13 cellular contexts compared by ENCODE assay signal in genomic region chr2:190938761-190939335, GRCh38. TPM values are rescaled to one million over a fixed set of nuclear protein-coding genes. Genes with fewer than 3 reads are reported as not detected.
A peak's percentile ranks its signal among the peaks of the same experiment; 100 is the strongest.
DNase-seq lines count a peak whose midpoint lies in the region; ATAC-seq, FAIRE-seq and TF ChIP-seq lines count a peak whose summit lies in the region.
"Had no signal": no experiment of that assay in that cellular context is flagged by ENCODE, and none has a peak within 500 bp of the region (broad histone marks: within the 10 kb centered on the region; RNA-seq: fewer than 3 reads in every experiment).

No MANE protein-coding gene starts in this region.

- no peak for TF ChIP-seq CTCF in left ventricle myocardium inferior (IDR thresholded peaks at IDR 0.05; ENCODE audit: borderline replicate concordance)
- no peak for TF ChIP-seq CTCF in kidney (IDR thresholded peaks at IDR 0.05; ENCODE audit: borderline replicate concordance, extremely low read depth, insufficient read depth)
- no peak for TF ChIP-seq CTCF in upper lobe of right lung (IDR thresholded peaks at IDR 0.05)
- TF ChIP-seq CTCF in sigmoid colon (IDR thresholded peaks at IDR 0.05), result no peak

- H3K27ac ChIP-seq in left ventricle myocardium inferior (replicated peaks) (peak overlapping the region; percentile 22), right cardiac atrium (ENCODE audit: low read length) (no peak overlapping the region), kidney (ENCODE audit: low read depth in 2 of 2, low read length in 2 of 2) (peak overlapping the region in 1 of 2 donors; percentile 27), upper lobe of right lung (peak overlapping the region; percentile 6), sigmoid colon (no peak overlapping the region)

- TF ChIP-seq EP300 in sigmoid colon (IDR thresholded peaks at IDR 0.05), result no peak

- 6% methylated on average over 1 of the region's 1 CpG for WGBS in right cardiac atrium
- 36 to 60% methylated on average over 1 of the region's 1 CpG for WGBS in sigmoid colon, 2 donors

- no peak overlapping the region for H3K4me3 Mint-ChIP-seq in activated naive CD8-positive, alpha-beta T cell treated with anti-CD3 and anti-CD28 coated beads for 36 hours
- H3K4me3 Mint-ChIP-seq: activated T-helper 17 cell treated with anti-CD3 and anti-CD28 coated beads, Interleukin-2, amount 50 U/mL, for 72 hours; neural crest cell had no signal

- peak; percentile 73 for FAIRE-seq in kidney (lab: Jason Lieb, UNC)

- H3K36me3 ChIP-seq in left ventricle myocardium inferior (no peaks in the 10 kb centered on the region), kidney (ENCODE audit: control insufficient read depth in 1 of 2, insufficient read depth in 2 of 2, low read length in 2 of 2) (no peaks in the 10 kb centered on the region), upper lobe of right lung (peaks cover 2% of the 10 kb centered on the region), sigmoid colon (peaks cover 0 to 7% (median 0%) of the 10 kb centered on the region in 4 donors)

- DNase-seq in left ventricle myocardium inferior (no peak), right cardiac atrium (no peak), kidney (no peak), upper lobe of right lung (no peak), GM19240 (ENCODE audit: insufficient read length, low spot score) (no peak), NCI-H2227 treated with DMSO at 0.1 percent for 48 hours (lab: John Stamatoyannopoulos, UW) (no peak), sigmoid colon (no peak)
- no peak for DNase-seq in activated naive CD8-positive, alpha-beta T cell treated with anti-CD3 and anti-CD28 coated beads for 36 hours
- DNase-seq: aorta, NCI-H2107 had no signal

- peaks cover 30% of the 10 kb centered on the region for H3K4me1 ChIP-seq in left ventricle myocardium inferior
- H3K4me1 ChIP-seq in right cardiac atrium (ENCODE audit: control insufficient read depth, insufficient read depth, low read length), result no peaks in the 10 kb centered on the region
- peaks cover 4 to 31% of the 10 kb centered on the region in 2 donors for H3K4me1 ChIP-seq in kidney (ENCODE audit: control insufficient read depth in 1 of 2, insufficient read depth in 1 of 2, low read depth in 1 of 2, low read length in 2 of 2)
- peaks cover 14% of the 10 kb centered on the region for H3K4me1 ChIP-seq in upper lobe of right lung
- peaks cover 0 to 30% (median 16%) of the 10 kb centered on the region in 4 donors for H3K4me1 ChIP-seq in sigmoid colon

- peaks cover 5% of the 10 kb centered on the region for H3K36me3 Mint-ChIP-seq in activated naive CD8-positive, alpha-beta T cell treated with anti-CD3 and anti-CD28 coated beads for 36 hours

- H3K27me3 ChIP-seq in left ventricle myocardium inferior (ENCODE audit: low read depth), result no peaks in the 10 kb centered on the region
- no peaks in the 10 kb centered on the region for H3K27me3 ChIP-seq in right cardiac atrium (ENCODE audit: control insufficient read depth, insufficient read depth)
- no peaks in the 10 kb centered on the region for H3K27me3 ChIP-seq in upper lobe of right lung
- no peaks in the 10 kb centered on the region for H3K27me3 ChIP-seq in sigmoid colon

- no peak for TF ChIP-seq POLR2A in sigmoid colon (IDR thresholded peaks at IDR 0.05)

- peak overlapping the region in 1 of 2 donors; percentile 15 for H3K9ac ChIP-seq in kidney (ENCODE audit: low read length in 2 of 2)

- intact Hi-C loops in left ventricle myocardium inferior (cut with micrococcal nuclease) (no loop called here), right cardiac atrium (cut with DNase I) (loop anchor here in 1 of 4 donors (5.0 kb wide), 1 partner anchor 33 kb away; no protein-coding TSS in a partner anchor), kidney (cut with DNase I) (no loop called here), upper lobe of right lung (cut with DNase I) (loop anchor here (10.0 kb wide), 1 partner anchor 46 kb away; no protein-coding TSS in a partner anchor), sigmoid colon (cut with DNase I) (no loop called here)

- no peaks in the 10 kb centered on the region for H3K27me3 Mint-ChIP-seq in activated naive CD8-positive, alpha-beta T cell treated with anti-CD3 and anti-CD28 coated beads for 36 hours
- H3K27me3 Mint-ChIP-seq: activated T-helper 17 cell treated with anti-CD3 and anti-CD28 coated beads, Interleukin-2, amount 50 U/mL, for 72 hours had no signal

- peaks cover 14% of the 10 kb centered on the region for H3K4me1 Mint-ChIP-seq in activated naive CD8-positive, alpha-beta T cell treated with anti-CD3 and anti-CD28 coated beads for 36 hours
- H3K4me1 Mint-ChIP-seq: activated T-helper 17 cell treated with anti-CD3 and anti-CD28 coated beads, Interleukin-2, amount 50 U/mL, for 72 hours; neural crest cell had no signal

- ATAC-seq in right cardiac atrium, result no peak
- ATAC-seq in upper lobe of right lung, result no peak
- ATAC-seq: activated T-helper 17 cell treated with anti-CD3 and anti-CD28 coated beads, Interleukin-2, amount 50 U/mL, for 72 hours had no signal

- peak overlapping the region; percentile 13 for H3K27ac Mint-ChIP-seq in activated naive CD8-positive, alpha-beta T cell treated with anti-CD3 and anti-CD28 coated beads for 36 hours
- H3K27ac Mint-ChIP-seq: activated T-helper 17 cell treated with anti-CD3 and anti-CD28 coated beads, Interleukin-2, amount 50 U/mL, for 72 hours had no signal

- H3K9me3 Mint-ChIP-seq in activated naive CD8-positive, alpha-beta T cell treated with anti-CD3 and anti-CD28 coated beads for 36 hours, result no peaks in the 10 kb centered on the region
- H3K9me3 Mint-ChIP-seq: activated T-helper 17 cell treated with anti-CD3 and anti-CD28 coated beads, Interleukin-2, amount 50 U/mL, for 72 hours; neural crest cell had no signal

- H3K4me3 ChIP-seq in left ventricle myocardium inferior (no peak overlapping the region), right cardiac atrium (ENCODE audit: low read length) (no peak overlapping the region), kidney (ENCODE audit: low read length in 2 of 2) (no peak overlapping the region), upper lobe of right lung (no peak overlapping the region), sigmoid colon (no peak overlapping the region)
- H3K4me3 ChIP-seq: lung had no signal

- no peaks in the 10 kb centered on the region for H3K9me3 ChIP-seq in left ventricle myocardium inferior (replicated peaks)
- no peaks in the 10 kb centered on the region for H3K9me3 ChIP-seq in right cardiac atrium (ENCODE audit: control insufficient read depth, low read length)
- H3K9me3 ChIP-seq in kidney (ENCODE audit: control insufficient read depth in 1 of 2, low read length in 2 of 2), result no peaks in the 10 kb centered on the region
- H3K9me3 ChIP-seq in upper lobe of right lung, result no peaks in the 10 kb centered on the region
- H3K9me3 ChIP-seq in sigmoid colon, result no peaks in the 10 kb centered on the region

RNA-seq across cellular contexts. Expression of gene GLS, which starts 58.2 kb away (rescaled TPM):
- 48.4 TPM for total RNA-seq in left ventricle myocardium inferior
- total RNA-seq in right cardiac atrium, result 100 to 1,000 TPM in 1 of 4 donors, 10 to 100 TPM in 3; 79.8 to 106 (median 91.5) TPM
- 33.4 TPM for polyA plus RNA-seq in right cardiac atrium
- 100 to 1,000 TPM; 192 to 201 TPM for total RNA-seq in activated naive CD8-positive, alpha-beta T cell treated with anti-CD3 and anti-CD28 coated beads for 36 hours
- total RNA-seq in kidney, result 230 TPM
- polyA plus RNA-seq in kidney (ENCODE audit: insufficient read depth, low read depth, low replicate concordance), result 196 TPM
- total RNA-seq in upper lobe of right lung, result 209 TPM
- total RNA-seq in sigmoid colon, result 100 to 1,000 TPM in 2 of 4 donors, 10 to 100 TPM in 2; 87.1 to 139 (median 111) TPM
- 10 to 100 TPM; 15.0 to 27.1 (median 23.6) TPM for polyA plus RNA-seq in sigmoid colon

Comparison
In these comparisons a context has a peak if more than half of its experiments do, and no peak if none do; other contexts are left out.
1. H3K27ac ChIP-seq: peak in left ventricle myocardium inferior (single experiment) and upper lobe of right lung (single experiment); none in right cardiac atrium (single experiment) and sigmoid colon (0 of 4).